22 cellular contexts compared by ENCODE assay signal in the genomic region with DNA sequence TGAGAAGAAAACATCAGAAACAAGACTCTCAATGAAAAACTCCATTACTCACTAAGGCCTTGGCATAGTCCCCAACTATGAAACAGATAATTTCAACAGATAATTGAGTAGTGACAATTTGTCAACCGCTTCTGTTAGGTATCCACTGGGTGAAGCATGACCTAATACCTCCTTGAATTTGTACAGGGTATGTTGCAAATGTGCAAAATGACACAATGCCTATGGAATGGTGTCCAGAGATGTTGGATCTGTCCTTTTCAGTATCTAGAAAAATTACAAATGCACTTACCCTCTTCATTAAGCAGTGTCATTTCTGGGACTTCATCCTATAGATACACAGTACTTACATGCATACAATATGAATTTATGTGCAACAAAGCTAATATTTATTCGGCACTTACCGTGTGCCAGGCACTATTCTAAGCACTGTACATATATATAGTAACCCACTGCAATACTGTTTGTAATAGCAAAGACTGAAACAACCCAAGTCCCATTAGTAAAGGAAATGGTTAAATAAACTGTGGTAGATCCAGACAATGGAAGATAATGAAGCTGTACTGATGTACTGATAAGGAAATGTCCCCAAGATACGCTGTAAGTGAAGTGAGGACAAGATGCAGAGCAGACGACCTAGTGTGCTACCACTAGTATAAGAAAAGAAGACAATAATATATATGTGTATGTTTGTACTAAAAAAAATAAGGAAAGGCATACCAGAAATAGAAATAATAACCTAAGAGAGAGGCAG. TPM values are rescaled to one million over a fixed set of nuclear protein-coding genes. Genes with fewer than 3 reads are reported as not detected.
DNase-seq lines count a peak whose midpoint lies in the region; ATAC-seq and TF ChIP-seq lines count a peak whose summit lies in the region.
"Had no signal": no experiment of that assay in that cellular context is flagged by ENCODE, and none has a peak within 500 bp of the region (broad histone marks: within the 10 kb centered on the region; RNA-seq: fewer than 3 reads in every experiment).

No MANE protein-coding gene starts in this region.

- H3K27me3 ChIP-seq in psoas muscle (ENCODE audit: insufficient read depth in 3 of 3, low read length in 2 of 3), result no peaks in the 10 kb centered on the region
- H3K27me3 ChIP-seq: thyroid gland had no signal

- intact Hi-C loops in psoas muscle (cut with DNase I), result no loop called here

- ATAC-seq in psoas muscle (peak in 3 of 4 donors; percentile 43 to 67 (median 53)), GM19023 (IDR thresholded peaks at IDR 0.05; ENCODE audit: unreplicated experiment) (no peak)
- ATAC-seq: Right ventricle myocardium inferior had no signal

- DNase-seq in GM04503 (ENCODE audit: low read depth) (peak; percentile 38), SK-N-DZ (ENCODE audit: low spot score) (peak; percentile 59), fibroblast of gingiva (ENCODE audit: low read depth) (peak; percentile 25), psoas muscle (no peak), SIG-M5 treated with dmso at 0.1 percent for 504 hours (lab: John Stamatoyannopoulos, UW; ENCODE audit: unreplicated experiment) (no peak), DMS 273 (lab: John Stamatoyannopoulos, UW; ENCODE audit: unreplicated experiment) (no peak)
- DNase-seq: activated CD4-positive, alpha-beta T cell treated with anti-CD3 and anti-CD28 coated beads, Interleukin-2, amount 50 U/mL, for 4 hours; activated naive CD4-positive, alpha-beta T cell; amygdala; DMS79 treated with DMSO at 0.1 percent for 48 hours; H9; NCI-H1105; nephron progenitor cell; stimulated activated CD4-positive, alpha-beta T cell treated with anti-CD3 and anti-CD28 coated beads, Interleukin-2, amount 100 ng/mL, for 24 hours; stimulated activated naive CD4-positive, alpha-beta T cell treated with Interleukin-2 at 50 U/mL for 16 hours; thyroid gland; WERI-Rb-1 had no signal

- WGBS in psoas muscle, 3 donors, result 77 to 84% (median 79%) methylated on average over 5 of the region's 5 CpGs

- H3K27ac ChIP-seq in psoas muscle, result no peak overlapping the region
- H3K27ac ChIP-seq: skin epidermis, thyroid gland, WERI-Rb-1 had no signal

- peaks cover 0 to 61% of the 10 kb centered on the region in 2 donors for H3K36me3 ChIP-seq in psoas muscle (ENCODE audit: insufficient read depth in 1 of 2, low read depth in 1 of 2)

- peaks cover 11% of the 10 kb centered on the region for H3K4me1 ChIP-seq in psoas muscle
- H3K4me1 ChIP-seq: thyroid gland had no signal

- no peak overlapping the region for H3K4me3 ChIP-seq in psoas muscle
- H3K4me3 ChIP-seq: skin epidermis, thyroid gland had no signal

- TF ChIP-seq CTCF in psoas muscle (IDR thresholded peaks at IDR 0.05), result no peak

- no peaks in the 10 kb centered on the region for H3K9me3 ChIP-seq in psoas muscle
- H3K9me3 ChIP-seq: thyroid gland had no signal

RNA-seq across cellular contexts. Expression of a gene that starts 21.4 kb away (rescaled TPM):
- polyA plus RNA-seq in SK-N-DZ (2014; cell fraction: cytosol; rRNA removed), result not detected in 2 replicates
- polyA plus RNA-seq in SK-N-DZ (2014; cell fraction: nucleus; rRNA removed), result 0.05 TPM in 1 of 2 replicates, not detected in the other
- not detected for total RNA-seq in psoas muscle
- under 1 TPM in 2 of 3 donors, not detected in 1; 0.01 to 0.06 TPM for polyA plus RNA-seq in psoas muscle
- total RNA-seq: epithelial cell of proximal tubule; T-helper 1 cell treated with Interleukin-12 subunit alpha and Interleukin-12 subunit beta and Interleukin-4 antibody, amounts not matched to agents 30 ng/mL and 1 ng/mL, for 36 hours had no signal

RNA-seq across cellular contexts. Expression of a gene that starts 34.8 kb away (rescaled TPM):
- 85.9 and 99.4 TPM in 2 replicates for polyA plus RNA-seq in SK-N-DZ (2014; cell fraction: cytosol; rRNA removed)
- polyA plus RNA-seq in SK-N-DZ (2014; cell fraction: nucleus; rRNA removed), result 44.4 and 62.3 TPM in 2 replicates
- 10 to 100 TPM; 21.2 to 29.2 (median 23.8) TPM for total RNA-seq in psoas muscle
- polyA plus RNA-seq in psoas muscle, result 10 to 100 TPM; 17.0 to 33.0 (median 17.6) TPM

Comparison
In these comparisons a context has a peak if more than half of its experiments do, and no peak if none do; other contexts are left out.
1. DNase-seq: peak in GM04503 (single experiment), SK-N-DZ (single experiment) and fibroblast of gingiva (single experiment); none in psoas muscle (0 of 2), SIG-M5 treated with dmso at 0.1 percent for 504 hours (single experiment) and DMS 273 (single experiment).